ENCODE assay signal across 7 cellular contexts in genomic region chr17:81710514-81711308, GRCh38. TPM values are rescaled to one million over a fixed set of nuclear protein-coding genes. Genes with fewer than 3 reads are reported as not detected.
DNase-seq lines count a peak whose midpoint lies in the region; ATAC-seq, FAIRE-seq and TF ChIP-seq lines count a peak whose summit lies in the region.

No MANE protein-coding gene starts in this region.

- H3K27ac Mint-ChIP-seq in astrocyte (ENCODE audit: unreplicated experiment), result peak overlapping the region; percentile 41

- peak overlapping the region; percentile 10 to 13 for H3K18ac ChIP-seq in mesenchymal stem cell (ENCODE audit: low read depth in 1 of 2, low read length in 2 of 2)

- H3K4me1 ChIP-seq in astrocyte (ENCODE audit: insufficient read depth, low read length) (peaks cover 34% of the 10 kb centered on the region), mesenchymal stem cell (ENCODE audit: control insufficient read depth, insufficient read depth, low read depth, low read length) (peaks cover 33% of the 10 kb centered on the region)

- peak overlapping the region in 1 of 2 experiments; percentile 76 for H3K14ac ChIP-seq in mesenchymal stem cell (ENCODE audit: low read length in 2 of 2)

- H3K27ac ChIP-seq in astrocyte (ENCODE audit: low read depth, low read length), result no peak overlapping the region
- peak overlapping the region; percentile 6 for H3K27ac ChIP-seq in mesenchymal stem cell (ENCODE audit: low read length, poor library complexity, severe bottlenecking)

- H3K4me3 Mint-ChIP-seq in astrocyte (ENCODE audit: unreplicated experiment), result peak overlapping the region; percentile 77

- TF ChIP-seq CTCF in astrocyte (IDR thresholded peaks at IDR 0.05; ENCODE audit: insufficient read depth, low read depth, low read length), result no peak

- no peak overlapping the region for H2BK5ac ChIP-seq in mesenchymal stem cell (ENCODE audit: low read depth, low read length, poor library complexity, severe bottlenecking)

- peaks cover 18% of the 10 kb centered on the region for H3K79me2 ChIP-seq in astrocyte (ENCODE audit: insufficient read depth, low read length)

- 22% methylated on average over 29 of the region's 29 CpGs for WGBS in mesenchymal stem cell

- H3K4me3 ChIP-seq in astrocyte (ENCODE audit: insufficient read depth, low read depth, low read length) (peak overlapping the region; percentile 5), mesenchymal stem cell (ENCODE audit: insufficient read depth in 1 of 2, low read depth in 1 of 2, low read length in 2 of 2) (peak overlapping the region in 1 of 2 experiments; percentile 72)

- peak overlapping the region; percentile 89 for H3K4me2 ChIP-seq in astrocyte (ENCODE audit: low read length)
- peak overlapping the region; percentile 53 for H3K4me2 ChIP-seq in mesenchymal stem cell (ENCODE audit: low read length, poor library complexity, severe bottlenecking)

- peak overlapping the region; percentile 2 for H2AK5ac ChIP-seq in mesenchymal stem cell (ENCODE audit: low read length, severe bottlenecking)

- no peak overlapping the region for H4K8ac ChIP-seq in mesenchymal stem cell (ENCODE audit: low read length)

- H2BK120ac ChIP-seq in mesenchymal stem cell (ENCODE audit: low read depth, low read length), result no peak overlapping the region

- peaks cover 28% of the 10 kb centered on the region for H3K79me1 ChIP-seq in mesenchymal stem cell (replicated peaks; ENCODE audit: low read length, poor library complexity, severe bottlenecking)

- H3K23ac ChIP-seq in mesenchymal stem cell (ENCODE audit: low read length in 2 of 2), result peak overlapping the region in 1 of 2 experiments; percentile 34

- FAIRE-seq in GM12891 (lab: Jason Lieb, UNC) (peak; percentile 28), astrocyte (lab: Jason Lieb, UNC) (no peak)

- no peak for ATAC-seq in HG03045 (IDR thresholded peaks at IDR 0.05; ENCODE audit: unreplicated experiment)
- ATAC-seq in HG02884 (IDR thresholded peaks at IDR 0.05; ENCODE audit: unreplicated experiment), result no peak

- peak overlapping the region in 1 of 2 experiments; percentile 5 for H3K4ac ChIP-seq in mesenchymal stem cell (ENCODE audit: low read depth in 1 of 2, low read length in 2 of 2)

- peaks cover 7% of the 10 kb centered on the region for H3K4me1 Mint-ChIP-seq in astrocyte (ENCODE audit: low read depth, unreplicated experiment)

- H3K36me3 ChIP-seq in astrocyte (ENCODE audit: insufficient read depth, low read length) (peaks cover 5% of the 10 kb centered on the region), mesenchymal stem cell (ENCODE audit: control insufficient read depth in 1 of 2, insufficient read depth in 2 of 2, low read depth in 1 of 2, low read length in 2 of 2) (peaks cover 28 to 45% of the 10 kb centered on the region in 2 experiments)

- H4K91ac ChIP-seq in mesenchymal stem cell (ENCODE audit: low read length), result no peak overlapping the region

- no peak; the same call in 1 of the 2 replicates for TF ChIP-seq POLR2A in GM12891 (IDR thresholded peaks at IDR 0.05; ENCODE audit: low read depth, low read length)

- H2BK15ac ChIP-seq in mesenchymal stem cell (ENCODE audit: low read depth, poor library complexity, severe bottlenecking), result no peak overlapping the region

- H3K9ac ChIP-seq in astrocyte (ENCODE audit: low read length), result peak overlapping the region; percentile 27
- peak overlapping the region; percentile 57 for H3K9ac ChIP-seq in mesenchymal stem cell (ENCODE audit: low read length)

- H3K27me3 Mint-ChIP-seq in astrocyte (ENCODE audit: low read depth, unreplicated experiment), result no peaks in the 10 kb centered on the region

- DNase-seq in GM12891 (ENCODE audit: insufficient read length, low spot score) (no peak), NCI-H69 (lab: John Stamatoyannopoulos, UW) (peak; percentile 94), astrocyte (ENCODE audit: low read depth) (no peak), mesenchymal stem cell (peak; percentile 36), NCI-H2107 treated with DMSO at 0.1 percent for 48 hours (lab: John Stamatoyannopoulos, UW; ENCODE audit: unreplicated experiment) (no peak)

- H4K20me1 ChIP-seq in astrocyte (ENCODE audit: insufficient read depth, low read length), result peaks cover 49% of the 10 kb centered on the region

- H3K27me3 ChIP-seq in astrocyte (ENCODE audit: insufficient read depth, low read length) (no peaks in the 10 kb centered on the region), mesenchymal stem cell (ENCODE audit: control insufficient read depth in 1 of 2, insufficient read depth in 1 of 2, low read length in 2 of 2) (no peaks in the 10 kb centered on the region)

- H3K36me3 Mint-ChIP-seq in astrocyte (ENCODE audit: low read depth, unreplicated experiment), result peaks cover 8% of the 10 kb centered on the region

- H3K9me3 ChIP-seq in astrocyte (ENCODE audit: insufficient read depth, low read depth, low read length), result no peaks in the 10 kb centered on the region
- H3K9me3 ChIP-seq in mesenchymal stem cell (ENCODE audit: control insufficient read depth, low read length), result no peaks in the 10 kb centered on the region

- no peaks in the 10 kb centered on the region for H3K9me3 Mint-ChIP-seq in astrocyte (ENCODE audit: unreplicated experiment)

- H2AFZ ChIP-seq in astrocyte (ENCODE audit: low read depth, low read length) (no peak overlapping the region), mesenchymal stem cell (ENCODE audit: low read depth, low read length) (no peak overlapping the region)

- H2BK12ac ChIP-seq in mesenchymal stem cell (ENCODE audit: low read length in 2 of 2), result peak overlapping the region in 1 of 2 experiments; percentile 61

TF ChIP-seq in GM12891, 5 proteins besides CTCF, POLR2A, EP300 and RAD21:
- TF ChIP-seq PAX5 (IDR thresholded peaks at IDR 0.05; ENCODE audit: insufficient read depth, low read length, severe bottlenecking) (no peak), POLR2AphosphoS5 (IDR thresholded peaks at IDR 0.05; ENCODE audit: low read depth, low read length) (peak; percentile 10; the same call in 1 of the 2 replicates)

RNA-seq across cellular contexts. Expression of gene SLC25A10, which starts 1.4 kb away (rescaled TPM):
- polyA plus RNA-seq in GM12891 (2012; ENCODE audit: low read depth, missing spikeins), result 14.0 TPM
- 7.9 and 9.3 TPM in 2 replicates for total RNA-seq in astrocyte
- polyA plus RNA-seq in mesenchymal stem cell (2013, experiment 1 of 2), result 4.5 TPM
- 4.1 TPM for polyA plus RNA-seq in mesenchymal stem cell (2013, experiment 2 of 2)

RNA-seq across cellular contexts. Expression of gene MRPL12, which starts 7.5 kb away (rescaled TPM):
- 103 TPM for polyA plus RNA-seq in GM12891 (2012; ENCODE audit: low read depth, missing spikeins)
- 69.9 and 71.3 TPM in 2 replicates for total RNA-seq in astrocyte
- 57.7 TPM for polyA plus RNA-seq in mesenchymal stem cell (2013, experiment 1 of 2)
- polyA plus RNA-seq in mesenchymal stem cell (2013, experiment 2 of 2), result 59.4 TPM

RNA-seq across cellular contexts. Expression of gene HGS, which starts 26.9 kb away (rescaled TPM):
- 51.7 TPM for polyA plus RNA-seq in GM12891 (2012; ENCODE audit: low read depth, missing spikeins)
- total RNA-seq in astrocyte, result 106 and 122 TPM in 2 replicates
- polyA plus RNA-seq in mesenchymal stem cell (2013, experiment 1 of 2), result 51.0 TPM
- 49.3 TPM for polyA plus RNA-seq in mesenchymal stem cell (2013, experiment 2 of 2)

RNA-seq across cellular contexts. Expression of gene ARL16, which starts 27.1 kb away (rescaled TPM):
- polyA plus RNA-seq in GM12891 (2012; ENCODE audit: low read depth, missing spikeins), result 24.0 TPM
- total RNA-seq in astrocyte, result 38.6 and 40.4 TPM in 2 replicates
- 32.6 TPM for polyA plus RNA-seq in mesenchymal stem cell (2013, experiment 1 of 2)
- 33.3 TPM for polyA plus RNA-seq in mesenchymal stem cell (2013, experiment 2 of 2)

RNA-seq across cellular contexts. Expression of gene CCDC137, which starts 44.2 kb away (rescaled TPM):
- 23.9 TPM for polyA plus RNA-seq in GM12891 (2012; ENCODE audit: low read depth, missing spikeins)
- total RNA-seq in astrocyte, result 25.2 and 29.4 TPM in 2 replicates
- 19.8 TPM for polyA plus RNA-seq in mesenchymal stem cell (2013, experiment 1 of 2)
- polyA plus RNA-seq in mesenchymal stem cell (2013, experiment 2 of 2), result 17.9 TPM

Comparison
In these comparisons a context has a peak if more than half of its experiments do, and no peak if none do; other contexts are left out.
1. DNase-seq: peak in NCI-H69 (single experiment) and mesenchymal stem cell (single experiment); none in GM12891 (single experiment), astrocyte (single experiment) and NCI-H2107 treated with DMSO at 0.1 percent for 48 hours (single experiment).